Comparison of ENCODE assay signal across 8 cellular contexts in the genomic region with DNA sequence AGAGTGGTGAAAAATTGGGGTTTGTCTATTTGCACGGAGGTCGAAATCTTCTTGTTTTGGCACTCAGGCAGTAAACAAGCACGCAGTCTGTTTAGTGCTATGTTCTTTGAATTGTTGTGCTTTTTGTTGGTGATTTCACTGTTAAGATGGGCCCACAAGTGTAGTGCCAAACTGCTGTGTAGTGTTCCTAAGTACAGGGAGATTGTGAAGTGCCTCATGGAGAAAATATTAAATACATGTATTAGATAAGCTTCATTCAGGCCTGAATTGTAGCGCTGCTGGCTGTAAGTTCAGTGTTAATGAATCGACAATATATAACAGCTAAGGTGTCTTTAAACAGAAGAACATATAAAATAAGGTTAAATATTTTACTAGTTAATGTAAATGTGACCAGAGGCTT.
"Had no signal": no experiment of that assay in that cellular context is flagged by ENCODE, and none has a peak within 500 bp of the region (broad histone marks: within the 10 kb centered on the region; RNA-seq: fewer than 3 reads in every experiment).

No MANE protein-coding gene starts in this region.

- H3K4me3 ChIP-seq: K562 had no signal

- ATAC-seq: HepG2, K562 had no signal

- DNase-seq: IMR-90, KBM-7, KG1 had no signal

- H3K36me3 Mint-ChIP-seq: IgD-negative memory B cell had no signal

- H3K27ac Mint-ChIP-seq: IgD-negative memory B cell had no signal

- H3K27me3 Mint-ChIP-seq: IgD-negative memory B cell had no signal

- H3K27ac ChIP-seq: HL-60 had no signal

- H3K4me3 Mint-ChIP-seq: IgD-negative memory B cell had no signal

- H3K9me3 Mint-ChIP-seq: IgD-negative memory B cell had no signal

- FAIRE-seq: HepG2, HTR-8/SVneo, K562 had no signal
